10 cellular contexts compared by ENCODE assay signal in genomic region chr22:50303515-50303847, GRCh38. TPM values are rescaled to one million over a fixed set of nuclear protein-coding genes. Genes with fewer than 3 reads are reported as not detected.
DNase-seq lines count a peak whose midpoint lies in the region; ATAC-seq, FAIRE-seq and TF ChIP-seq lines count a peak whose summit lies in the region.
"Had no signal": no experiment of that assay in that cellular context is flagged by ENCODE, and none has a peak within 500 bp of the region (broad histone marks: within the 10 kb centered on the region; RNA-seq: fewer than 3 reads in every experiment).

No MANE protein-coding gene starts in this region.

- H3K9ac ChIP-seq in PC-3 (ENCODE audit: low read length): peak overlapping the region; percentile 94
- no peak overlapping the region for H3K9ac ChIP-seq in trophoblast cell (ENCODE audit: low read length)

- H3F3A ChIP-seq in PC-3 (ENCODE audit: low read length, unreplicated experiment): peaks cover 3% of the 10 kb centered on the region

- H3K4me3 ChIP-seq in A549 (peak overlapping the region; percentile 100; the same call in 1 of the 3 replicates), PC-3 (ENCODE audit: low read length) (peak overlapping the region; percentile 88; the same call in 1 of the 2 replicates), esophagus squamous epithelium (peak overlapping the region; percentile 20 to 96 (median 78)), trophoblast cell (ENCODE audit: low read depth, low read length) (no peak overlapping the region)

- H2AK5ac ChIP-seq in trophoblast cell (ENCODE audit: low read length): peak overlapping the region; percentile 36

- peaks cover 75% of the 10 kb centered on the region for H3K79me2 ChIP-seq in PC-3 (ENCODE audit: low read length)
- H3K79me2 ChIP-seq in trophoblast cell (ENCODE audit: control insufficient read depth, insufficient read depth, low read length, poor library complexity): peaks cover 21% of the 10 kb centered on the region

- peak overlapping the region; percentile 47 for H3K18ac ChIP-seq in trophoblast cell (ENCODE audit: low read length)

- H3K27me3 ChIP-seq in PC-3 (ENCODE audit: low read length): no peaks in the 10 kb centered on the region
- no peaks in the 10 kb centered on the region for H3K27me3 ChIP-seq in esophagus squamous epithelium
- no peaks in the 10 kb centered on the region for H3K27me3 ChIP-seq in trophoblast cell (ENCODE audit: insufficient read depth, low read length)

- H2AFZ ChIP-seq in PC-3 (ENCODE audit: low read length) (no peak overlapping the region), trophoblast cell (ENCODE audit: insufficient read depth, low read length, poor library complexity) (no peak overlapping the region)

- peak overlapping the region; percentile 2 for H2BK12ac ChIP-seq in trophoblast cell (ENCODE audit: low read length)

- H3K23ac ChIP-seq in trophoblast cell (ENCODE audit: low read length): no peak overlapping the region

- ATAC-seq in A549: no peak
- no peak for ATAC-seq in PC-3
- ATAC-seq: activated T-cell treated with anti-CD3 and anti-CD28 coated beads, Interleukin-2, amount 50 U/mL, for 4 hours had no signal

- peaks cover 41% of the 10 kb centered on the region for H3K79me1 ChIP-seq in trophoblast cell (ENCODE audit: low read length)

- no peak overlapping the region for H4K12ac ChIP-seq in trophoblast cell (ENCODE audit: low read depth, low read length)

- peak overlapping the region; percentile 8 for H4K91ac ChIP-seq in trophoblast cell (ENCODE audit: low read depth, low read length)

- peak overlapping the region; percentile 96 for H3K4me2 ChIP-seq in A549
- H3K4me2 ChIP-seq in PC-3 (ENCODE audit: low read length): peak overlapping the region; percentile 99
- H3K4me2 ChIP-seq in trophoblast cell (ENCODE audit: low read length): no peak overlapping the region

- TF ChIP-seq RAD21 in A549 (conservative IDR thresholded peaks at IDR 0.05 in 1 of 2, IDR thresholded peaks at IDR 0.05 in 1 of 2): no peak

- DNase-seq in A549 (ENCODE audit: low read depth in 1 of 2, low spot score in 1 of 2) (no peak), PC-3 (no peak), esophagus squamous epithelium (lab: John Stamatoyannopoulos, UW) (no peak), trophoblast cell (no peak), ureter (ENCODE audit: low spot score) (no peak), DMS79 treated with DMSO at 0.1 percent for 48 hours (lab: John Stamatoyannopoulos, UW) (no peak), RKO (ENCODE audit: low spot score) (no peak)
- no peak for DNase-seq in activated CD8-positive, alpha-beta memory T cell treated with anti-CD3 and anti-CD28 coated beads, Interleukin-2, amount 50 U/mL, for 4 hours
- DNase-seq: activated T-cell treated with anti-CD3 and anti-CD28 coated beads, Interleukin-2, amount 50 U/mL, for 4 hours; effector CD4-positive, alpha-beta T cell had no signal

- H3K36me3 ChIP-seq in PC-3 (ENCODE audit: low read depth, low read length) (no peaks in the 10 kb centered on the region), esophagus squamous epithelium (no peaks in the 10 kb centered on the region), trophoblast cell (ENCODE audit: control insufficient read depth in 1 of 2, insufficient read depth in 2 of 2, low read length in 2 of 2) (peaks cover 6% of the 10 kb centered on the region in 2 experiments)

- peak overlapping the region; percentile 2 for H3K4ac ChIP-seq in trophoblast cell (ENCODE audit: low read depth, low read length)

- H3K4me1 ChIP-seq in A549 (peaks cover 70% of the 10 kb centered on the region), PC-3 (ENCODE audit: insufficient read depth, low read length) (peaks cover 42% of the 10 kb centered on the region), esophagus squamous epithelium (peaks cover 73 to 92% (median 78%) of the 10 kb centered on the region in 3 donors), trophoblast cell (ENCODE audit: control insufficient read depth in 1 of 2, insufficient read depth in 2 of 2, low read length in 2 of 2) (peaks cover 52 to 53% of the 10 kb centered on the region in 2 experiments)

- H4K8ac ChIP-seq in trophoblast cell (ENCODE audit: low read depth, low read length): peak overlapping the region; percentile 13

- TF ChIP-seq POLR2A in A549 (IDR thresholded peaks at IDR 0.05; ENCODE audit: low read length) (no peak), esophagus squamous epithelium (IDR thresholded peaks at IDR 0.05) (no peak)

- H3K27ac ChIP-seq in A549 (peak overlapping the region; percentile 98 to 100), PC-3 (ENCODE audit: low read length) (peak overlapping the region; percentile 99), esophagus squamous epithelium (peak overlapping the region; percentile 94 to 97 (median 96)), trophoblast cell (ENCODE audit: low read depth, low read length) (peak overlapping the region; percentile 7)

- 0 out of 2 replicates have a peak, but pooled peaks cover 4% of the 10 kb centered on the region for H4K20me1 ChIP-seq in PC-3 (ENCODE audit: low read length)

- TF ChIP-seq CTCF in A549 (IDR thresholded peaks at IDR 0.05) (no peak), PC-3 (conservative IDR thresholded peaks at IDR 0.05; ENCODE audit: low read depth, low read length) (no peak), esophagus squamous epithelium (IDR thresholded peaks at IDR 0.05) (no peak)

- H3K9me2 ChIP-seq in PC-3 (replicated peaks; ENCODE audit: low read length): no peaks in the 10 kb centered on the region

- 80% methylated on average over 1 of the region's 7 CpGs for WGBS in A549 (ENCODE audit: missing lambda C conversion rate)
- 20 to 33% methylated on average over 1 to 3 of the region's 7 CpGs for WGBS in esophagus squamous epithelium, 2 donors
- no CpG with 5 or more reads among the region's 7 CpGs for WGBS in trophoblast cell (ENCODE audit: extremely low coverage, insufficient coverage, insufficient read length)

- H2BK120ac ChIP-seq in trophoblast cell (ENCODE audit: insufficient read depth, low read length, poor library complexity): no peak overlapping the region

- BruUV-seq in PC-3 (replicated peaks; lab: Mats Ljungman, UMichigan): no TSS peak

- no peak for TF ChIP-seq EP300 in A549 (IDR thresholded peaks at IDR 0.05)

- POLR2A ChIA-PET in A549 (lab: Yijun Ruan, JAX) (no interaction called here), PC-3 (lab: Charles Lee; ENCODE audit: unreplicated experiment) (no interaction called here)

- CTCF ChIA-PET in A549 (lab: Yijun Ruan, JAX) (interaction anchor here (0.7 to 5.7 kb wide), 5 partner anchors 17 to 51 kb away, joined by 3 to 57 read pairs (median 3); partner anchors contain the start of gene DENND6B), PC-3 (lab: Charles Lee) (no interaction called here)

- no peaks in the 10 kb centered on the region for H3K9me3 ChIP-seq in A549
- no peaks in the 10 kb centered on the region for H3K9me3 ChIP-seq in PC-3 (ENCODE audit: low read length)
- H3K9me3 ChIP-seq in esophagus squamous epithelium: no peaks in the 10 kb centered on the region
- no peaks in the 10 kb centered on the region for H3K9me3 ChIP-seq in trophoblast cell (ENCODE audit: insufficient read depth, low read depth, low read length)

- FAIRE-seq in A549 (lab: Jason Lieb, UNC): no peak

- H3K14ac ChIP-seq in trophoblast cell (ENCODE audit: low read length): peak overlapping the region; percentile 2

- H2BK5ac ChIP-seq in trophoblast cell (ENCODE audit: low read depth, low read length, poor library complexity): peak overlapping the region; percentile 16

- intact Hi-C loops in PC-3 (cut with micrococcal nuclease) (no loop called here), esophagus squamous epithelium (cut with DNase I) (no loop called here)

RNA-seq across cellular contexts. Expression of gene PLXNB2, which starts 4.0 kb away (rescaled TPM):
- polyA plus RNA-seq in A549 (2011; rRNA removed) (24.6 and 32.4 TPM in 2 replicates), A549 (2017; fragmentation: RNase III; extraction: RNeasy Plus Mini Kit Qiagen cat#74134 plus additional on column Dnase treatment) (64.4 to 67.2 TPM (median 65.0 TPM) in 3 replicates)
- polyA plus RNA-seq in A549 (2012; cell fraction: cytosol; rRNA removed): 42.6 and 58.7 TPM in 2 replicates
- 186 and 235 TPM in 2 replicates for polyA plus RNA-seq in A549 (2012; cell fraction: nucleus; rRNA removed)
- 52.7 and 56.9 TPM in 2 replicates for polyA minus RNA-seq in A549 (2011; rRNA and poly(A)+ RNA removed)
- total RNA-seq in PC-3 (2014; rRNA removed) (68.2 and 82.9 TPM in 2 replicates), esophagus squamous epithelium (100 to 1,000 TPM in 3 of 4 donors, 10 to 100 TPM in 1; 80.9 to 231 (median 129) TPM), ureter (443 TPM)
- 61.9 and 66.1 TPM in 2 replicates for polyA plus RNA-seq in trophoblast cell (2013)

RNA-seq across cellular contexts. Expression of gene DENND6B, which starts 23.3 kb away (rescaled TPM):
- polyA plus RNA-seq in A549 (2011; rRNA removed) (1.6 and 1.7 TPM in 2 replicates), A549 (2017; fragmentation: RNase III; extraction: RNeasy Plus Mini Kit Qiagen cat#74134 plus additional on column Dnase treatment) (1.7 to 2.3 TPM (median 1.9 TPM) in 3 replicates)
- 1.3 and 2.1 TPM in 2 replicates for polyA plus RNA-seq in A549 (2012; cell fraction: cytosol; rRNA removed)
- polyA plus RNA-seq in A549 (2012; cell fraction: nucleus; rRNA removed): 13.3 and 14.5 TPM in 2 replicates
- polyA minus RNA-seq in A549 (2011; rRNA and poly(A)+ RNA removed): 1.0 and 1.4 TPM in 2 replicates
- total RNA-seq in PC-3 (2014; rRNA removed) (1.1 and 1.7 TPM in 2 replicates), esophagus squamous epithelium (1 to 10 TPM in 3 of 4 donors, under 1 TPM in 1; 0.88 to 3.6 (median 2.9) TPM), ureter (21.4 TPM)
- 0.97 and 1.2 TPM in 2 replicates for polyA plus RNA-seq in trophoblast cell (2013)

RNA-seq across cellular contexts. Expression of gene MAPK11, which starts 33.3 kb away (rescaled TPM):
- polyA plus RNA-seq in A549 (2011; rRNA removed): 1.6 and 3.0 TPM in 2 replicates
- polyA plus RNA-seq in A549 (2012; cell fraction: cytosol; rRNA removed): 4.9 and 6.3 TPM in 2 replicates
- polyA plus RNA-seq in A549 (2012; cell fraction: nucleus; rRNA removed): 23.4 and 25.4 TPM in 2 replicates
- 5.5 to 7.4 TPM (median 5.7 TPM) in 3 replicates for polyA plus RNA-seq in A549 (2017; fragmentation: RNase III; extraction: RNeasy Plus Mini Kit Qiagen cat#74134 plus additional on column Dnase treatment)
- polyA minus RNA-seq in A549 (2011; rRNA and poly(A)+ RNA removed): 2.8 and 4.9 TPM in 2 replicates
- total RNA-seq in PC-3 (2014; rRNA removed): 7.0 and 7.6 TPM in 2 replicates
- 1 to 10 TPM; 2.4 to 5.7 (median 3.5) TPM for total RNA-seq in esophagus squamous epithelium
- polyA plus RNA-seq in trophoblast cell (2013): 0.15 and 0.29 TPM in 2 replicates
- total RNA-seq in ureter: 15.4 TPM

RNA-seq across cellular contexts. Expression of gene PPP6R2, which starts 39.6 kb away (rescaled TPM):
- 9.5 and 9.6 TPM in 2 replicates for polyA plus RNA-seq in A549 (2011; rRNA removed)
- 10.9 and 13.1 TPM in 2 replicates for polyA plus RNA-seq in A549 (2012; cell fraction: cytosol; rRNA removed)
- 54.7 and 59.5 TPM in 2 replicates for polyA plus RNA-seq in A549 (2012; cell fraction: nucleus; rRNA removed)
- polyA plus RNA-seq in A549 (2017; fragmentation: RNase III; extraction: RNeasy Plus Mini Kit Qiagen cat#74134 plus additional on column Dnase treatment): 13.2 to 15.1 TPM (median 14.7 TPM) in 3 replicates
- polyA minus RNA-seq in A549 (2011; rRNA and poly(A)+ RNA removed): 12.9 and 13.4 TPM in 2 replicates
- 46.2 and 54.0 TPM in 2 replicates for total RNA-seq in PC-3 (2014; rRNA removed)
- 10 to 100 TPM; 35.6 to 50.8 (median 45.6) TPM for total RNA-seq in esophagus squamous epithelium
- 25.5 and 25.7 TPM in 2 replicates for polyA plus RNA-seq in trophoblast cell (2013)
- 63.5 TPM for total RNA-seq in ureter

RNA-seq across cellular contexts. Expression of gene MAPK12, which starts 42.0 kb away (rescaled TPM):
- polyA plus RNA-seq in A549 (2011; rRNA removed) (12.5 and 13.5 TPM in 2 replicates), A549 (2017; fragmentation: RNase III; extraction: RNeasy Plus Mini Kit Qiagen cat#74134 plus additional on column Dnase treatment) (24.1 to 26.0 TPM (median 25.8 TPM) in 3 replicates)
- polyA plus RNA-seq in A549 (2012; cell fraction: cytosol; rRNA removed): 29.7 and 32.2 TPM in 2 replicates
- polyA plus RNA-seq in A549 (2012; cell fraction: nucleus; rRNA removed): 124 and 133 TPM in 2 replicates
- 13.0 and 15.1 TPM in 2 replicates for polyA minus RNA-seq in A549 (2011; rRNA and poly(A)+ RNA removed)
- total RNA-seq in PC-3 (2014; rRNA removed) (22.4 and 22.5 TPM in 2 replicates), esophagus squamous epithelium (1 to 10 TPM in 3 of 4 donors, under 1 TPM in 1; 0.19 to 6.9 (median 2.3) TPM), ureter (14.1 TPM)
- 2.5 and 2.7 TPM in 2 replicates for polyA plus RNA-seq in trophoblast cell (2013)

Comparison
In these comparisons a context has a peak if more than half of its experiments do, and no peak if none do; other contexts are left out.
1. H3K27ac ChIP-seq: peak in every context shown above with its lines; median percentile 99 in A549; 99 in PC-3; 96 in esophagus squamous epithelium; 7 in trophoblast cell.